ENCODE assay signal across 28 cellular contexts in the genomic region with DNA sequence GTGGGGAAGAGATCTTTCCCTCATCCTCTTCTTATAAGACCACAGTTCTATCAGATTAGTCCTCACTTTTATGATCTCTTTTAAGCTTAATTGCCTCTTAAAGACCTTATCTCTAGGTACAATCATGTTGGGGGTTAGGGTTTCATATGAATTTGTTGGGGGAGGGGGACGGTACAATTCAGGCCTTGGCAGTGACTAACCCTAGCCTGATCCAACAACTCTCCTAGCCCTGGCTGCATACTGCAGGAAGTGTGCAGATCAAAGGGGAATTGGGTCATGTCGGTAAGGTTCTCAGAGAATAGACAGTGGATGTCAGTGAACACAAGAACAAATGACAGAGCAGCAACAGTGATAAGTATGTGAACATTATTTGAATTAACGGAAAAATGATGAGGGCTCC. TPM values are rescaled to one million over a fixed set of nuclear protein-coding genes. Genes with fewer than 3 reads are reported as not detected.
"Had no signal": no experiment of that assay in that cellular context is flagged by ENCODE, and none has a peak within 500 bp of the region (broad histone marks: within the 10 kb centered on the region; RNA-seq: fewer than 3 reads in every experiment).

No MANE protein-coding gene starts in this region.

- DNase-seq: activated CD4-positive, alpha-beta T cell treated with anti-CD3 and anti-CD28 coated beads for 36 hours; activated CD8-positive, alpha-beta memory T cell treated with anti-CD3 and anti-CD28 coated beads, Interleukin-2, amount 50 U/mL, for 4 hours; activated CD8-positive, alpha-beta T cell treated with anti-CD3 and anti-CD28 coated beads for 36 hours; activated gamma-delta T cell treated with Interleukin-2 at 50 U/mL for 16 hours; activated naive CD4-positive, alpha-beta T cell treated with anti-CD3 and anti-CD28 coated beads, Interleukin-2, amount 10 ng/mL, durations not matched to agents 7 days and 5 days; activated naive CD8-positive, alpha-beta T cell treated with anti-CD3 and anti-CD28 coated beads, Interleukin-2, amount 10 ng/mL, durations not matched to agents 7 days and 5 days; activated T-cell treated with anti-CD3 and anti-CD28 coated beads, Interleukin-2, amount 50 U/mL, for 72 hours; aorta; caudate nucleus; IMR-90; KG1; NCI-H1092; NCI-H1436; NCI-H1694 treated with DMSO at 0.1 percent for 48 hours; NCI-H2029 treated with DMSO at 0.1 percent for 48 hours; NCI-H510A treated with DMSO at 0.1 percent for 48 hours; OCI-M1; RPMI8226; T-cell; T-helper 2 cell; T1000 had no signal

- H3K4me3 Mint-ChIP-seq: activated CD4-positive, alpha-beta T cell treated with anti-CD3 and anti-CD28 coated beads for 36 hours; activated CD8-positive, alpha-beta T cell treated with anti-CD3 and anti-CD28 coated beads for 36 hours; activated naive CD4-positive, alpha-beta T cell treated with anti-CD3 and anti-CD28 coated beads, Interleukin-2, amount 10 ng/mL, durations not matched to agents 7 days and 5 days; activated naive CD8-positive, alpha-beta T cell treated with anti-CD3 and anti-CD28 coated beads, Interleukin-2, amount 10 ng/mL, durations not matched to agents 7 days and 5 days; activated T-cell treated with anti-CD3 and anti-CD28 coated beads, Interleukin-2, amount 50 U/mL, for 72 hours; T-cell had no signal

- H3K9me3 ChIP-seq: breast epithelium had no signal

- H3K27ac Mint-ChIP-seq: activated CD4-positive, alpha-beta T cell treated with anti-CD3 and anti-CD28 coated beads for 36 hours; activated CD8-positive, alpha-beta T cell treated with anti-CD3 and anti-CD28 coated beads for 36 hours; activated naive CD4-positive, alpha-beta T cell treated with anti-CD3 and anti-CD28 coated beads, Interleukin-2, amount 10 ng/mL, durations not matched to agents 7 days and 5 days; activated naive CD8-positive, alpha-beta T cell treated with anti-CD3 and anti-CD28 coated beads, Interleukin-2, amount 10 ng/mL, durations not matched to agents 7 days and 5 days; activated T-cell treated with anti-CD3 and anti-CD28 coated beads, Interleukin-2, amount 50 U/mL, for 72 hours; activated T-helper 2 cell treated with anti-CD3 and anti-CD28 coated beads, Interferon-gamma antibody, Interleukin-2, Interleukin-4, amounts not matched to agents 10 μg/mL and 5 μg/mL and 100 μg/mL, durations not matched to agents 14 hours and 24 hours and 36 hours; T-cell had no signal

- H3K4me1 ChIP-seq: breast epithelium had no signal

- H3K4me3 ChIP-seq: breast epithelium, SK-N-MC had no signal

- H3K36me3 Mint-ChIP-seq: activated naive CD4-positive, alpha-beta T cell treated with anti-CD3 and anti-CD28 coated beads, Interleukin-2, amount 10 ng/mL, durations not matched to agents 7 days and 5 days; activated naive CD8-positive, alpha-beta T cell treated with anti-CD3 and anti-CD28 coated beads, Interleukin-2, amount 10 ng/mL, durations not matched to agents 7 days and 5 days; T-cell had no signal

- H3K27me3 ChIP-seq: breast epithelium had no signal

- ATAC-seq: activated CD4-positive, alpha-beta T cell treated with anti-CD3 and anti-CD28 coated beads for 36 hours; activated CD8-positive, alpha-beta T cell treated with anti-CD3 and anti-CD28 coated beads for 36 hours; activated T-cell treated with anti-CD3 and anti-CD28 coated beads, Interleukin-2, amount 50 U/mL, for 72 hours; Panc1; Right ventricle myocardium inferior; T-cell had no signal

- H3K27ac ChIP-seq: breast epithelium, SK-N-MC had no signal

- H3K4me1 Mint-ChIP-seq: activated naive CD4-positive, alpha-beta T cell treated with anti-CD3 and anti-CD28 coated beads, Interleukin-2, amount 10 ng/mL, durations not matched to agents 7 days and 5 days had no signal

- H3K9me3 Mint-ChIP-seq: activated CD8-positive, alpha-beta T cell treated with anti-CD3 and anti-CD28 coated beads for 36 hours; activated naive CD4-positive, alpha-beta T cell treated with anti-CD3 and anti-CD28 coated beads, Interleukin-2, amount 10 ng/mL, durations not matched to agents 7 days and 5 days; activated naive CD8-positive, alpha-beta T cell treated with anti-CD3 and anti-CD28 coated beads, Interleukin-2, amount 10 ng/mL, durations not matched to agents 7 days and 5 days; activated T-cell treated with anti-CD3 and anti-CD28 coated beads, Interleukin-2, amount 50 U/mL, for 72 hours; activated T-helper 2 cell treated with anti-CD3 and anti-CD28 coated beads, Interferon-gamma antibody, Interleukin-2, Interleukin-4, amounts not matched to agents 10 μg/mL and 5 μg/mL and 100 μg/mL, durations not matched to agents 14 hours and 24 hours and 36 hours; T-cell had no signal

- H3K36me3 ChIP-seq: breast epithelium had no signal

RNA-seq across cellular contexts. Expression of a gene that starts 16.4 kb away (rescaled TPM):
- total RNA-seq: activated CD4-positive, alpha-beta T cell treated with anti-CD3 and anti-CD28 coated beads for 36 hours; activated CD8-positive, alpha-beta T cell treated with anti-CD3 and anti-CD28 coated beads for 36 hours; activated naive CD8-positive, alpha-beta T cell treated with anti-CD3 and anti-CD28 coated beads, Interleukin-2, amount 10 ng/mL, durations not matched to agents 7 days and 5 days; activated T-cell treated with anti-CD3 and anti-CD28 coated beads, Interleukin-2, amount 50 U/mL, for 72 hours; activated T-helper 2 cell treated with anti-CD3 and anti-CD28 coated beads, Interferon-gamma antibody, Interleukin-2, Interleukin-4, amounts not matched to agents 10 μg/mL and 5 μg/mL and 100 μg/mL, durations not matched to agents 14 hours and 24 hours and 36 hours; aorta; IMR-90; LHCN-M2; MCF 10A; Right ventricle myocardium inferior had no signal
- polyA plus RNA-seq: IMR-90 had no signal
